In genomic region chr1:225449261-225449660, GRCh38 we compare ENCODE assay signal across 15 cellular contexts. TPM values are rescaled to one million over a fixed set of nuclear protein-coding genes. Genes with fewer than 3 reads are reported as not detected.
DNase-seq lines count a peak whose midpoint lies in the region; ATAC-seq, FAIRE-seq and TF ChIP-seq lines count a peak whose summit lies in the region.
"Had no signal": no experiment of that assay in that cellular context is flagged by ENCODE, and none has a peak within 500 bp of the region (broad histone marks: within the 10 kb centered on the region; RNA-seq: fewer than 3 reads in every experiment).

No MANE protein-coding gene starts in this region.

- H3K27me3 Mint-ChIP-seq in endodermal cell (ENCODE audit: insufficient read depth): peaks cover 35% of the 10 kb centered on the region
- H3K27me3 Mint-ChIP-seq: stimulated activated memory B cell treated with anti-CD40 and anti-IgM and Interleukin-4, amounts not matched to agents 10 μg/mL and 1 μg/mL and 100 μg/mL, for 72 hours had no signal

- H3K4me1 Mint-ChIP-seq in endodermal cell: peaks cover 20% of the 10 kb centered on the region

- DNase-seq in COLO668 (lab: John Stamatoyannopoulos, UW; ENCODE audit: unreplicated experiment) (peak; percentile 33), HTR-8/SVneo (ENCODE audit: insufficient read length, low spot score) (peak; percentile 74), endodermal cell (peak; percentile 28), psoas muscle (no peak), RPMI8226 (no peak), SW 1271 (lab: John Stamatoyannopoulos, UW) (no peak), dermis blood vessel endothelial cell (no peak), HAP-1 (ENCODE audit: low spot score in 2 of 2) (no peak)
- DNase-seq: NCI-H1092 treated with DMSO at 0.1 percent for 48 hours; NCI-H446; stimulated activated CD4-positive, alpha-beta T cell treated with anti-CD3 and anti-CD28 coated beads, Interleukin-2, amount 100 ng/mL, for 48 hours had no signal

- peak in 1 of 4 donors; percentile 9 for ATAC-seq in psoas muscle
- ATAC-seq: stimulated activated memory B cell treated with anti-CD40 and anti-IgM and Interleukin-4, amounts not matched to agents 10 μg/mL and 1 μg/mL and 100 μg/mL, for 72 hours had no signal

- no peaks in the 10 kb centered on the region for H3K27me3 ChIP-seq in endodermal cell (ENCODE audit: control insufficient read depth, insufficient read depth, low read length, poor library complexity, severe bottlenecking)
- no peaks in the 10 kb centered on the region for H3K27me3 ChIP-seq in psoas muscle (ENCODE audit: insufficient read depth in 3 of 3, low read length in 2 of 3)
- H3K27me3 ChIP-seq in HAP-1 (ENCODE audit: low read depth): no peaks in the 10 kb centered on the region

- H3K27ac Mint-ChIP-seq in endodermal cell: no peak overlapping the region
- H3K27ac Mint-ChIP-seq: mesothelial cell of epicardium; stimulated activated memory B cell treated with anti-CD40 and anti-IgM and Interleukin-4, amounts not matched to agents 10 μg/mL and 1 μg/mL and 100 μg/mL, for 72 hours had no signal

- H3K9me3 ChIP-seq in endodermal cell (ENCODE audit: control insufficient read depth, low read length) (no peaks in the 10 kb centered on the region), psoas muscle (no peaks in the 10 kb centered on the region), HAP-1 (0 out of 2 replicates have a peak, but pooled peaks cover 4% of the 10 kb centered on the region)

- intact Hi-C loops in psoas muscle (cut with DNase I): no loop called here

- FAIRE-seq in HTR-8/SVneo (lab: Jason Lieb, UNC): no peak
- FAIRE-seq: colon had no signal

- no peaks in the 10 kb centered on the region for H3K9me3 Mint-ChIP-seq in endodermal cell
- H3K9me3 Mint-ChIP-seq: mesothelial cell of epicardium; stimulated activated memory B cell treated with anti-CD40 and anti-IgM and Interleukin-4, amounts not matched to agents 10 μg/mL and 1 μg/mL and 100 μg/mL, for 72 hours had no signal

- in situ Hi-C loops in HAP-1 (cut with MboI; ENCODE audit: low sequenced_read_pairs): no loop called here

- no peak overlapping the region for H3K4me3 Mint-ChIP-seq in endodermal cell
- H3K4me3 Mint-ChIP-seq: mesothelial cell of epicardium; stimulated activated memory B cell treated with anti-CD40 and anti-IgM and Interleukin-4, amounts not matched to agents 10 μg/mL and 1 μg/mL and 100 μg/mL, for 72 hours had no signal

- H3K36me3 ChIP-seq in endodermal cell (ENCODE audit: control insufficient read depth, insufficient read depth, low read length) (no peaks in the 10 kb centered on the region), psoas muscle (ENCODE audit: insufficient read depth in 1 of 2, low read depth in 1 of 2) (no peaks in the 10 kb centered on the region), HAP-1 (replicated peaks) (no peaks in the 10 kb centered on the region)

- TF ChIP-seq CTCF in endodermal cell (conservative IDR thresholded peaks at IDR 0.05): no peak
- TF ChIP-seq CTCF in psoas muscle (IDR thresholded peaks at IDR 0.05): no peak

- no peak overlapping the region for H3K9ac ChIP-seq in endodermal cell (ENCODE audit: extremely low read depth, low read length, poor library complexity, severe bottlenecking)

- H3K4me1 ChIP-seq in endodermal cell (ENCODE audit: control insufficient read depth, insufficient read depth, low read length): peaks cover 10% of the 10 kb centered on the region
- peaks cover 8% of the 10 kb centered on the region for H3K4me1 ChIP-seq in psoas muscle
- H3K4me1 ChIP-seq in HAP-1: peaks cover 7% of the 10 kb centered on the region

- 95 to 96% methylated on average over 4 to 9 of the region's 9 CpGs for WGBS in endodermal cell (ENCODE audit: insufficient coverage in 1 of 2, insufficient read length in 1 of 2), 2 experiments
- 88 to 94% (median 88%) methylated on average over 9 of the region's 9 CpGs for WGBS in psoas muscle, 3 donors

- H3K36me3 Mint-ChIP-seq in endodermal cell (ENCODE audit: low read depth): no peaks in the 10 kb centered on the region
- H3K36me3 Mint-ChIP-seq: mesothelial cell of epicardium; stimulated activated memory B cell treated with anti-CD40 and anti-IgM and Interleukin-4, amounts not matched to agents 10 μg/mL and 1 μg/mL and 100 μg/mL, for 72 hours had no signal

- H3K27ac ChIP-seq in endodermal cell (ENCODE audit: low read depth, low read length): no peak overlapping the region
- H3K27ac ChIP-seq in psoas muscle: peak overlapping the region; percentile 34
- H3K27ac ChIP-seq: C4-2B had no signal

- no peak overlapping the region for H3K4me3 ChIP-seq in endodermal cell (ENCODE audit: low read length)
- H3K4me3 ChIP-seq in psoas muscle: no peak overlapping the region
- no peak overlapping the region for H3K4me3 ChIP-seq in HAP-1

RNA-seq across cellular contexts. Expression of gene LBR, which starts 21.4 kb away (rescaled TPM):
- 10 to 100 TPM; 49.8 to 72.3 TPM for total RNA-seq in endodermal cell
- polyA plus RNA-seq in endodermal cell (2013, experiment 1 of 2): 98.3 TPM
- polyA plus RNA-seq in endodermal cell (2013, experiment 2 of 2): 96.7 TPM
- total RNA-seq in psoas muscle: 10 to 100 TPM; 11.6 to 22.8 (median 15.8) TPM
- polyA plus RNA-seq in psoas muscle: 10 to 100 TPM in 2 of 3 donors, 1 to 10 TPM in 1; 6.8 to 15.6 (median 10.6) TPM
- 132 and 156 TPM in 2 replicates for total RNA-seq in dermis blood vessel endothelial cell

Comparison
In these comparisons a context has a peak if more than half of its experiments do, and no peak if none do; other contexts are left out.
1. DNase-seq: peak in COLO668 (single experiment), HTR-8/SVneo (single experiment) and endodermal cell (single experiment); none in psoas muscle (0 of 2), RPMI8226 (single experiment), SW 1271 (0 of 2), dermis blood vessel endothelial cell (single experiment) and HAP-1 (0 of 2).